Comparison of ENCODE assay signal across 17 cellular contexts in genomic region chr4:154478128-154478527, GRCh38. TPM values are rescaled to one million over a fixed set of nuclear protein-coding genes. Genes with fewer than 3 reads are reported as not detected.
DNase-seq lines count a peak whose midpoint lies in the region; ATAC-seq and TF ChIP-seq lines count a peak whose summit lies in the region.
"Had no signal": no experiment of that assay in that cellular context is flagged by ENCODE, and none has a peak within 500 bp of the region (broad histone marks: within the 10 kb centered on the region; RNA-seq: fewer than 3 reads in every experiment).

No MANE protein-coding gene starts in this region.

- POLR2A ChIA-PET in activated CD4-positive, alpha-beta T cell treated with anti-CD3 and anti-CD28 coated beads for 36 hours (lab: Charles Lee): no interaction called here
- POLR2A ChIA-PET in Caco-2 (lab: Charles Lee): no interaction called here

- H3K36me3 ChIP-seq in Caco-2 (ENCODE audit: control insufficient read depth, insufficient read depth, low read length) (no peaks in the 10 kb centered on the region), transverse colon (no peaks in the 10 kb centered on the region)
- H3K36me3 ChIP-seq: lower lobe of right lung, right lobe of liver had no signal

- H3K27ac Mint-ChIP-seq in activated CD4-positive, alpha-beta T cell treated with anti-CD3 and anti-CD28 coated beads for 36 hours: no peak overlapping the region
- no peak overlapping the region for H3K27ac Mint-ChIP-seq in Caco-2 (ENCODE audit: unreplicated experiment)
- H3K27ac Mint-ChIP-seq: activated CD4-positive, alpha-beta T cell treated with anti-CD3 and anti-CD28 coated beads, Interleukin-2, amount 10 ng/mL, durations not matched to agents 7 days and 5 days had no signal

- TF ChIP-seq CTCF in Caco-2 (IDR thresholded peaks at IDR 0.05; ENCODE audit: insufficient read depth in 1 of 2, low read depth in 1 of 2, low read length in 1 of 2, severe bottlenecking in 1 of 2, unreplicated experiment in 1 of 2): no peak
- no peak for TF ChIP-seq CTCF in transverse colon (IDR thresholded peaks at IDR 0.05)

- no peak overlapping the region for H3K27ac ChIP-seq in transverse colon
- H3K27ac ChIP-seq: lower lobe of right lung, right lobe of liver had no signal

- intact Hi-C loops in activated CD4-positive, alpha-beta T cell treated with anti-CD3 and anti-CD28 coated beads for 36 hours (cut with DNase I, micrococcal nuclease): no loop called here
- intact Hi-C loops in Caco-2 (cut with micrococcal nuclease; ENCODE audit: unreplicated experiment) (no loop called here), transverse colon (cut with DNase I; ENCODE audit: low total_unique reads) (no loop called here)

- ATAC-seq in GM18861 (IDR thresholded peaks at IDR 0.05; ENCODE audit: unreplicated experiment) (peak; percentile 81), GM21381 (IDR thresholded peaks at IDR 0.05; ENCODE audit: unreplicated experiment) (peak; percentile 42), HG02870 (IDR thresholded peaks at IDR 0.05; ENCODE audit: unreplicated experiment) (peak; percentile 96), HG03457 (IDR thresholded peaks at IDR 0.05; ENCODE audit: unreplicated experiment) (peak; percentile 74)
- ATAC-seq in activated CD4-positive, alpha-beta T cell treated with anti-CD3 and anti-CD28 coated beads for 36 hours: no peak
- ATAC-seq: lower lobe of right lung, right lobe of liver had no signal

- H3K27me3 ChIP-seq in Caco-2 (replicated peaks; ENCODE audit: control insufficient read depth, insufficient read depth, low read length) (no peaks in the 10 kb centered on the region; the same call in 1 of the 2 replicates), transverse colon (no peaks in the 10 kb centered on the region)
- H3K27me3 ChIP-seq: right lobe of liver had no signal

- H3K4me3 Mint-ChIP-seq in activated CD4-positive, alpha-beta T cell treated with anti-CD3 and anti-CD28 coated beads for 36 hours: no peak overlapping the region
- no peak overlapping the region for H3K4me3 Mint-ChIP-seq in Caco-2 (ENCODE audit: unreplicated experiment)
- H3K4me3 Mint-ChIP-seq: activated CD4-positive, alpha-beta T cell treated with anti-CD3 and anti-CD28 coated beads, Interleukin-2, amount 10 ng/mL, durations not matched to agents 7 days and 5 days had no signal

- H3K9me3 ChIP-seq in Caco-2 (no peaks in the 10 kb centered on the region), transverse colon (no peaks in the 10 kb centered on the region)
- H3K9me3 ChIP-seq: lower lobe of right lung, right lobe of liver had no signal

- H3K9me3 Mint-ChIP-seq in activated CD4-positive, alpha-beta T cell treated with anti-CD3 and anti-CD28 coated beads for 36 hours (ENCODE audit: low read depth): no peaks in the 10 kb centered on the region
- no peaks in the 10 kb centered on the region for H3K9me3 Mint-ChIP-seq in Caco-2 (ENCODE audit: unreplicated experiment)
- H3K9me3 Mint-ChIP-seq: activated CD4-positive, alpha-beta T cell treated with anti-CD3 and anti-CD28 coated beads, Interleukin-2, amount 10 ng/mL, durations not matched to agents 7 days and 5 days had no signal

- in situ Hi-C loops in transverse colon (cut with MboI; ENCODE audit: low pct_ligation_motif_present in 1 of 4, low pct_unique_long_range_greater_than_20kb in 1 of 4, low sequenced_read_pairs in 3 of 4): no loop called here

- no peak overlapping the region for H3K4me3 ChIP-seq in Caco-2 (ENCODE audit: low read depth, low read length)
- no peak overlapping the region for H3K4me3 ChIP-seq in transverse colon
- H3K4me3 ChIP-seq: lower lobe of right lung, right lobe of liver had no signal

- H3K4me1 ChIP-seq in Caco-2 (no peaks in the 10 kb centered on the region), transverse colon (no peaks in the 10 kb centered on the region)
- H3K4me1 ChIP-seq: lower lobe of right lung, right lobe of liver had no signal

- no peaks in the 10 kb centered on the region for H3K36me3 Mint-ChIP-seq in activated CD4-positive, alpha-beta T cell treated with anti-CD3 and anti-CD28 coated beads for 36 hours (ENCODE audit: low read depth)
- no peaks in the 10 kb centered on the region for H3K36me3 Mint-ChIP-seq in Caco-2 (ENCODE audit: insufficient read depth, unreplicated experiment)

- DNase-seq in activated CD4-positive, alpha-beta T cell treated with anti-CD3 and anti-CD28 coated beads for 36 hours: no peak
- DNase-seq in Caco-2 (no peak), hypothalamus (lab: John Stamatoyannopoulos, UW) (no peak), transverse colon (no peak)
- DNase-seq: activated CD4-positive, alpha-beta T cell treated with anti-CD3 and anti-CD28 coated beads, Interleukin-2, amount 10 ng/mL, durations not matched to agents 7 days and 5 days; anterior cingulate cortex; lower lobe of right lung; NCI-H524; right lobe of liver; stimulated activated CD4-positive, alpha-beta T cell treated with anti-CD3 and anti-CD28 coated beads, Interleukin-4, amount 100 ng/mL, for 4 hours; stimulated activated naive CD4-positive, alpha-beta T cell had no signal

- peaks cover 6% of the 10 kb centered on the region for H3K27me3 Mint-ChIP-seq in activated CD4-positive, alpha-beta T cell treated with anti-CD3 and anti-CD28 coated beads for 36 hours
- H3K27me3 Mint-ChIP-seq in Caco-2 (ENCODE audit: insufficient read depth, unreplicated experiment): peaks cover 4% of the 10 kb centered on the region

- CTCF ChIA-PET in activated CD4-positive, alpha-beta T cell treated with anti-CD3 and anti-CD28 coated beads for 36 hours (lab: Charles Lee): interaction anchor here (0.6 to 0.9 kb wide), 3 partner anchors 9 to 28 kb away, joined by 3 to 5 read pairs (median 3); no protein-coding TSS in a partner anchor
- CTCF ChIA-PET in Caco-2 (lab: Charles Lee): no interaction called here

- TF ChIP-seq POLR2A in transverse colon (IDR thresholded peaks at IDR 0.05): no peak

- no peaks in the 10 kb centered on the region for H3K4me1 Mint-ChIP-seq in activated CD4-positive, alpha-beta T cell treated with anti-CD3 and anti-CD28 coated beads for 36 hours
- H3K4me1 Mint-ChIP-seq in Caco-2 (ENCODE audit: low read depth, unreplicated experiment): no peaks in the 10 kb centered on the region
- H3K4me1 Mint-ChIP-seq: activated CD4-positive, alpha-beta T cell treated with anti-CD3 and anti-CD28 coated beads, Interleukin-2, amount 10 ng/mL, durations not matched to agents 7 days and 5 days had no signal

- 77 to 86% methylated on average over 2 of the region's 2 CpGs for whole genome bisulfite sequencing in transverse colon (ENCODE audit: low coverage in 1 of 2), 2 donors

- TF ChIP-seq EP300 in transverse colon (IDR thresholded peaks at IDR 0.05; ENCODE audit: low read depth): no peak

- BruUV-seq in Caco-2 (replicated peaks; lab: Mats Ljungman, UMichigan): no TSS peak

RNA-seq across cellular contexts. Expression of gene DCHS2, which starts 13.5 kb away (rescaled TPM):
- total RNA-seq in activated CD4-positive, alpha-beta T cell treated with anti-CD3 and anti-CD28 coated beads for 36 hours: under 1 TPM; 0.05 to 0.14 TPM
- total RNA-seq in Caco-2 (2022): not detected in 2 replicates
- 10 to 100 TPM in 1 of 4 donors, 1 to 10 TPM in 2, under 1 TPM in 1; 0.60 to 20.6 (median 2.9) TPM for total RNA-seq in transverse colon
- total RNA-seq: activated CD4-positive, alpha-beta T cell treated with anti-CD3 and anti-CD28 coated beads, Interleukin-2, amount 10 ng/mL, durations not matched to agents 7 days and 5 days; RPMI7951; T-helper 1 cell treated with Interleukin-12 subunit alpha and Interleukin-12 subunit beta and Interleukin-4 antibody, amounts not matched to agents 30 ng/mL and 1 ng/mL, for 36 hours had no signal
